Comparison of ENCODE assay signal across 8 cellular contexts in the genomic region with DNA sequence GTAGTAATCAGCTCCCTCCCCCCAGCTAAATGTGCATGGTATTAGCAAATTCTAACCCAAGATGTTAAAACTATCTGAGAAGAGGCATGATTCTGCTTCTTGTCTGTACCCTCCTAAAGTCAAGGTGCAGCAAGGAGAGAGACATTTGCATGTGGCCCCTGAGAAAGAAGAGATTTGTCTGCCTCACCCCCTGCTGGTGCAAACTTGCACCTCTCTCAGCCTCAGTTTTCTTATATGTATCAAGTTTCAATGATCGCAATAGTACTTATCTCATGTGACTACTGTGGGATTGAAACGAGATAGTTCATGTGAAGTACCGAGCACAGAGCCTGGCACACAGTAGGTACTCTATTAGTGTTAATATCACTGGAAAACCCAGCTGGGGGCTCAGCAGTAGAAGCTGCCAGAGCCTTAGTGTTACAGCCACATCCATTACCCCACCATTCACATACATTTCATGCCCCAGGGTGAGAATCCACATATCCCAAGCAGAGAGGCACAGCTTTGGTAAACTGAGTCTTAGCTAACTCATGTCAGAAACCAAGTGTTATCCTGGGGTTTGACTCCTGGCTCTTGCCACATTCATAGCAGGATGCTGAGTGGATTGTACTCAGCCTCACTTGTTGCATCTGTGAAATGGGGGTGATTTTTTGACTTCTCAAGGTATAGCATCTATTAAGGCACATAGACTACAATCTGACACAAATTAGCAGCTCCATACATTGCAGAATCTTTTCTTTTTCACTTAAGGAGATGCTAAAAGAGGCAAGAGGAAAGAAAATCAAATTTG. TPM values are rescaled to one million over a fixed set of nuclear protein-coding genes. Genes with fewer than 3 reads are reported as not detected.
DNase-seq lines count a peak whose midpoint lies in the region; ATAC-seq lines count a peak whose summit lies in the region.

No MANE protein-coding gene starts in this region.

- ATAC-seq in GM21423 (IDR thresholded peaks at IDR 0.05; ENCODE audit: unreplicated experiment) (no peak), HG02970 (IDR thresholded peaks at IDR 0.05; ENCODE audit: low FRiP score, unreplicated experiment) (no peak)

- peak overlapping the region; percentile 74 for H3K4me3 Mint-ChIP-seq in activated T-cell treated with anti-CD3 and anti-CD28 coated beads, Interleukin-2, amount 50 U/mL, for 24 hours
- H3K4me3 Mint-ChIP-seq in dendritic cell treated with granulocyte-macrophage colony-stimulating factor and Interleukin-4, amounts not matched to agents 40 ng/mL and 50 ng/mL, for 4 days, result no peak overlapping the region

- H3K27me3 Mint-ChIP-seq in activated T-cell treated with anti-CD3 and anti-CD28 coated beads, Interleukin-2, amount 50 U/mL, for 24 hours, result no peaks in the 10 kb centered on the region
- H3K27me3 Mint-ChIP-seq in dendritic cell treated with granulocyte-macrophage colony-stimulating factor and Interleukin-4, amounts not matched to agents 40 ng/mL and 50 ng/mL, for 4 days, result no peaks in the 10 kb centered on the region

- H3K9me3 Mint-ChIP-seq in activated T-cell treated with anti-CD3 and anti-CD28 coated beads, Interleukin-2, amount 50 U/mL, for 24 hours, result no peaks in the 10 kb centered on the region
- H3K9me3 Mint-ChIP-seq in dendritic cell treated with granulocyte-macrophage colony-stimulating factor and Interleukin-4, amounts not matched to agents 40 ng/mL and 50 ng/mL, for 4 days, result no peaks in the 10 kb centered on the region

- H3K27ac ChIP-seq in KOPT-K1 (ENCODE audit: low read depth, low read length, poor library complexity, severe bottlenecking) (peak overlapping the region; percentile 98), thymus (ENCODE audit: low read depth) (peak overlapping the region; percentile 68)

- H3K27ac Mint-ChIP-seq in activated T-cell treated with anti-CD3 and anti-CD28 coated beads, Interleukin-2, amount 50 U/mL, for 24 hours, result peak overlapping the region; percentile 99
- H3K27ac Mint-ChIP-seq in dendritic cell treated with granulocyte-macrophage colony-stimulating factor and Interleukin-4, amounts not matched to agents 40 ng/mL and 50 ng/mL, for 4 days, result peak overlapping the region; percentile 73

- H3K27me3 ChIP-seq in thymus (ENCODE audit: control insufficient read depth, insufficient read depth), result no peaks in the 10 kb centered on the region

- intact Hi-C loops in dendritic cell treated with granulocyte-macrophage colony-stimulating factor and Interleukin-4, amounts not matched to agents 40 ng/mL and 50 ng/mL, for 4 days (cut with micrococcal nuclease), result loop anchor here (10.0 kb wide), 1 partner anchor 239 kb away; no protein-coding TSS in a partner anchor

- no peak for DNase-seq in activated T-cell treated with anti-CD3 and anti-CD28 coated beads, Interleukin-2, amount 50 U/mL, for 24 hours
- DNase-seq in activated T-cell treated with anti-CD3 and anti-CD28 coated beads for 4 hours, result no peak
- no peak for DNase-seq in medulla oblongata (ENCODE audit: extremely low spot score)

- 79% methylated on average over 3 of the region's 3 CpGs for WGBS in thymus

- H3K4me1 ChIP-seq in thymus (ENCODE audit: control insufficient read depth, insufficient read depth, low read length), result peaks cover 46% of the 10 kb centered on the region

- peaks cover 87% of the 10 kb centered on the region for H3K36me3 Mint-ChIP-seq in activated T-cell treated with anti-CD3 and anti-CD28 coated beads, Interleukin-2, amount 50 U/mL, for 24 hours (ENCODE audit: low read depth)
- peaks cover 63% of the 10 kb centered on the region for H3K36me3 Mint-ChIP-seq in dendritic cell treated with granulocyte-macrophage colony-stimulating factor and Interleukin-4, amounts not matched to agents 40 ng/mL and 50 ng/mL, for 4 days (ENCODE audit: low read depth)

- H3K4me3 ChIP-seq in thymus (ENCODE audit: low read length), result no peak overlapping the region

- H3K9me3 ChIP-seq in KOPT-K1 (ENCODE audit: insufficient read depth, low read length, poor library complexity, severe bottlenecking), result no peaks in the 10 kb centered on the region
- no peaks in the 10 kb centered on the region for H3K9me3 ChIP-seq in thymus (ENCODE audit: control insufficient read depth)

- H3K4me1 Mint-ChIP-seq in activated T-cell treated with anti-CD3 and anti-CD28 coated beads, Interleukin-2, amount 50 U/mL, for 24 hours (ENCODE audit: low read depth), result peaks cover 100% of the 10 kb centered on the region
- peaks cover 89% of the 10 kb centered on the region for H3K4me1 Mint-ChIP-seq in dendritic cell treated with granulocyte-macrophage colony-stimulating factor and Interleukin-4, amounts not matched to agents 40 ng/mL and 50 ng/mL, for 4 days (ENCODE audit: low read depth)

- no peaks in the 10 kb centered on the region for H3K36me3 ChIP-seq in KOPT-K1 (ENCODE audit: insufficient read depth, low read length)
- no peaks in the 10 kb centered on the region for H3K36me3 ChIP-seq in thymus (ENCODE audit: control insufficient read depth, insufficient read depth)

RNA-seq across cellular contexts. Expression of gene CD44, which starts 24.9 kb away (rescaled TPM):
- 78.7 TPM for polyA plus RNA-seq in thymus
